In the genomic region with DNA sequence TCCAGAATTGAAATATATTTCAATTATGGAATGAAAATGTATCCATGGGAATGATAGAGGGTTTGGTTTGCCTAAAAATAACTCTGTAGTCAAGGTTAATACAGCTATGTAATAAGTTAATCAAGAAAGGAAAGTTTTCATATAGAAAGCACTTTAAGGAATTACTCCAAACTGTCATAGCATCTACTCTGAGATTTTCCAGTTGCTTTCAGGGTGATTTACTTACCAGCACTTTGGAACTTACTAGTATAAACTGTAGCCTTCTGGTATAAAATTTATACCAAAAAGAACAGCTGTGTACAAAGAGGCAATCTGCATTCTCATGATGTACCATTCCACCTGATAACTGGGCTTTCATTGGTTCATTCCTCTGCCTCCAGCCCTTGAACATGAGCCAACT, we compare ENCODE assay signal across 25 cellular contexts.
A peak's percentile ranks its signal among the peaks of the same experiment; 100 is the strongest.
DNase-seq lines count a peak whose midpoint lies in the region; ATAC-seq and TF ChIP-seq lines count a peak whose summit lies in the region.
"Had no signal": no experiment of that assay in that cellular context is flagged by ENCODE, and none has a peak within 500 bp of the region (broad histone marks: within the 10 kb centered on the region; RNA-seq: fewer than 3 reads in every experiment).

No MANE protein-coding gene starts in this region.

- intact Hi-C loops in testis (cut with DNase I; ENCODE audit: low total_unique reads): no loop called here

- H3K4me1 Mint-ChIP-seq in activated T-cell treated with anti-CD3 and anti-CD28 coated beads, Interleukin-2, amount 50 U/mL, for 72 hours (ENCODE audit: low read depth): peaks cover 95% of the 10 kb centered on the region
- peaks cover 31 to 38% of the 10 kb centered on the region in 2 donors for H3K4me1 Mint-ChIP-seq in effector memory CD8-positive, alpha-beta T cell (ENCODE audit: low read depth in 2 of 2)
- H3K4me1 Mint-ChIP-seq: endodermal cell had no signal

- no peak for TF ChIP-seq POLR2A in testis (IDR thresholded peaks at IDR 0.05)

- H3K27ac Mint-ChIP-seq in activated T-cell treated with anti-CD3 and anti-CD28 coated beads, Interleukin-2, amount 50 U/mL, for 72 hours: peak overlapping the region; percentile 6
- peak overlapping the region; percentile 83 to 91 for H3K27ac Mint-ChIP-seq in effector memory CD8-positive, alpha-beta T cell
- H3K27ac Mint-ChIP-seq: endodermal cell had no signal

- H3K4me1 ChIP-seq in OCI-LY1 (ENCODE audit: insufficient read depth, low read length, severe bottlenecking) (peaks cover 76% of the 10 kb centered on the region), testis (peaks cover 44% of the 10 kb centered on the region)
- H3K4me1 ChIP-seq: colonic mucosa had no signal

- peaks cover 0 to 12% of the 10 kb centered on the region in 2 donors for H3K36me3 Mint-ChIP-seq in activated T-cell treated with anti-CD3 and anti-CD28 coated beads, Interleukin-2, amount 50 U/mL, for 72 hours (ENCODE audit: insufficient read depth in 2 of 2)
- H3K36me3 Mint-ChIP-seq in effector memory CD8-positive, alpha-beta T cell (ENCODE audit: insufficient read depth): peaks cover under 1% of the 10 kb centered on the region

- peak overlapping the region in 1 of 2 donors; percentile 87 for H3K4me3 Mint-ChIP-seq in activated T-cell treated with anti-CD3 and anti-CD28 coated beads, Interleukin-2, amount 50 U/mL, for 72 hours
- H3K4me3 Mint-ChIP-seq in effector memory CD8-positive, alpha-beta T cell: no peak overlapping the region
- H3K4me3 Mint-ChIP-seq: endodermal cell had no signal

- no peaks in the 10 kb centered on the region for H3F3A ChIP-seq in OCI-LY1 (ENCODE audit: insufficient read depth, low read length)

- TF ChIP-seq CTCF in OCI-LY1 (IDR thresholded peaks at IDR 0.05; ENCODE audit: low read length) (no peak), testis (IDR thresholded peaks at IDR 0.05) (no peak)

- no peak overlapping the region for H2AFZ ChIP-seq in OCI-LY1 (ENCODE audit: low read length)
- H2AFZ ChIP-seq: PC-9 had no signal

- H3K27me3 Mint-ChIP-seq in activated T-cell treated with anti-CD3 and anti-CD28 coated beads, Interleukin-2, amount 50 U/mL, for 72 hours (ENCODE audit: low read depth): no peaks in the 10 kb centered on the region
- H3K27me3 Mint-ChIP-seq in effector memory CD8-positive, alpha-beta T cell: no peaks in the 10 kb centered on the region

- H3K9me2 ChIP-seq in OCI-LY1 (ENCODE audit: low read depth, low read length): no peaks in the 10 kb centered on the region

- H3K27me3 ChIP-seq in OCI-LY1 (ENCODE audit: insufficient read depth, low read length) (no peaks in the 10 kb centered on the region), testis (no peaks in the 10 kb centered on the region)
- H3K27me3 ChIP-seq: colonic mucosa had no signal

- H3K36me3 ChIP-seq in OCI-LY1 (ENCODE audit: insufficient read depth, low read length): peaks cover 20% of the 10 kb centered on the region; the same call in 1 of the 2 replicates
- H3K36me3 ChIP-seq in testis (ENCODE audit: low read depth, missing control alignments): no peaks in the 10 kb centered on the region
- H3K36me3 ChIP-seq: colonic mucosa, thoracic aorta had no signal

- H3K9me3 Mint-ChIP-seq in activated T-cell treated with anti-CD3 and anti-CD28 coated beads, Interleukin-2, amount 50 U/mL, for 72 hours: no peaks in the 10 kb centered on the region
- no peaks in the 10 kb centered on the region for H3K9me3 Mint-ChIP-seq in effector memory CD8-positive, alpha-beta T cell
- H3K9me3 Mint-ChIP-seq: endodermal cell had no signal

- H3K9me3 ChIP-seq in OCI-LY1 (ENCODE audit: low read length) (no peaks in the 10 kb centered on the region), testis (no peaks in the 10 kb centered on the region)
- H3K9me3 ChIP-seq: colonic mucosa, thoracic aorta had no signal

- H3K4me2 ChIP-seq in OCI-LY1 (ENCODE audit: low read length): peak overlapping the region; percentile 82
- H3K4me2 ChIP-seq: KMS-11, PC-9 had no signal

- peaks cover 8% of the 10 kb centered on the region for H3K79me2 ChIP-seq in OCI-LY1 (ENCODE audit: insufficient read depth, low read length)

- H3K4me3 ChIP-seq in OCI-LY1 (ENCODE audit: low read depth, low read length, poor library complexity, severe bottlenecking) (peak overlapping the region; percentile 63), testis (no peak overlapping the region)
- H3K4me3 ChIP-seq: colonic mucosa, PC-9, thoracic aorta had no signal

- DNase-seq in activated T-cell treated with anti-CD3 and anti-CD28 coated beads, Interleukin-2, amount 50 U/mL, for 72 hours: no peak
- DNase-seq in activated T-cell treated with anti-CD3 and anti-CD28 coated beads for 4 hours (no peak), testis (no peak), dedifferentiated amniotic fluid mesenchymal stem cell (ENCODE audit: extremely low spot score) (no peak), LoVo (ENCODE audit: low spot score) (no peak)
- no peak for DNase-seq in effector memory CD8-positive, alpha-beta T cell
- DNase-seq: colonic mucosa; DMS153; endodermal cell; foreskin fibroblast; mesendoderm; MM.1S; NCI-H1417; NCI-H2029 treated with DMSO at 0.1 percent for 48 hours; NCI-H526 treated with DMSO at 0.1 percent for 48 hours; NK-92 treated with Interleukin-12 subunit alpha and Interleukin-12 subunit beta, amount 100 ng/mL, for 24 hours; PC-9; SHP77; stimulated activated naive CD8-positive, alpha-beta T cell treated with anti-CD3 and anti-CD28 coated beads, Interleukin-15, Interleukin-2, amounts not matched to agents 100 U/mL and 50 U/mL, for 24 hours; T1000 had no signal

- H3K27ac ChIP-seq in OCI-LY1 (ENCODE audit: low read depth, low read length, poor library complexity, severe bottlenecking): peak overlapping the region; percentile 98
- peak overlapping the region; percentile 53 to 77 for H3K27ac ChIP-seq in testis
- H3K27ac ChIP-seq: colonic mucosa, KMS-11, PC-9, VCaP had no signal

- ATAC-seq in activated T-cell treated with anti-CD3 and anti-CD28 coated beads, Interleukin-2, amount 50 U/mL, for 72 hours (replicated peaks in 1 of 2): no peak
- ATAC-seq in effector memory CD8-positive, alpha-beta T cell (replicated peaks): no peak
- ATAC-seq: esophagus mucosa; stimulated activated naive CD8-positive, alpha-beta T cell treated with anti-CD3 and anti-CD28 coated beads, Interleukin-15, Interleukin-2, amounts not matched to agents 100 U/mL and 50 U/mL, for 24 hours had no signal

- peak overlapping the region; percentile 79 for H3K9ac ChIP-seq in OCI-LY1 (ENCODE audit: low read length)
- H3K9ac ChIP-seq: KMS-11 had no signal

- no peaks in the 10 kb centered on the region for H4K20me1 ChIP-seq in OCI-LY1 (ENCODE audit: insufficient read depth, low read length)
